In the genomic region with DNA sequence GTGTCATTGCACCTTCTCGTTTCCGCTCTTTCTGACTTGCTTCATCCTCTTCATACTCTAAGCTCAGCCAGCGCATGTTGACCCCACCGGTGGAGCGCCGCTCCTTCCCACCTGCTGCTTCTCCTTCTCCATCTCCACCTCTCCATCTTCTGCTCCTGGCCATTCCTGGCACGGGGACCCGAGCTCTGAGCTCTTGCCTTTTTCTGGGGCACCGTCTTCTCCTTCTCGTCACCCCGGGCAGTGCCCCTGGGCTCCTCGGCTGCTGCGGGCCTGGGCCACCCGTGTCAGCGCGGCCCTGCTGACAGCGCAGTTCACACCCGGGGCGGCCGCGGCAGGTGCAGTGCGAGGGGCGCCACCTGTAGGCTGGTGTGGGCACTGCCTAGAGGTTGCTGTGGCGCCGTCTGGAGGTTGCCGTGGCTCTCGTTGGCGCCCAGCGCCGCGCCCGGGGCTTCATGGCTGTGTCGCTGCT, we compare ENCODE assay signal across 8 cellular contexts. TPM values are rescaled to one million over a fixed set of nuclear protein-coding genes. Genes with fewer than 3 reads are reported as not detected.
DNase-seq lines count a peak whose midpoint lies in the region; ATAC-seq and TF ChIP-seq lines count a peak whose summit lies in the region.
"Not testable (repeated sequence)": the region's sequence is repeated elsewhere in the genome, so short reads cannot be mapped to it uniquely, and the experiment has no call there.
"Had no signal": no experiment of that assay in that cellular context is flagged by ENCODE, and none has a peak within 500 bp of the region (broad histone marks: within the 10 kb centered on the region; RNA-seq: fewer than 3 reads in every experiment).

No MANE protein-coding gene starts in this region.

- intact Hi-C loops in ascending aorta (cut with DNase I); left colon (cut with DNase I, micrococcal nuclease): not testable (repeated sequence)

- H3K27ac ChIP-seq in ascending aorta, result peak overlapping the region in 1 of 2 donors; percentile 5

- TF ChIP-seq CTCF in ascending aorta (IDR thresholded peaks at IDR 0.05), result peak in 1 of 3 experiments; percentile 45

- H3K4me3 ChIP-seq in ascending aorta, result peak overlapping the region in 1 of 2 donors; percentile 47

- DNase-seq in activated CD4-positive, alpha-beta T cell treated with anti-CD3 and anti-CD28 coated beads for 48 hours, result peak; percentile 51
- DNase-seq in ascending aorta (ENCODE audit: low spot score in 2 of 2), result peak; percentile 10 to 64
- peak in 1 of 2 donors; percentile 51 for DNase-seq in left colon
- peak; percentile 59 for DNase-seq in stimulated activated CD4-positive, alpha-beta T cell treated with anti-CD3 and anti-CD28 coated beads, Interleukin-15, amount 100 ng/mL, for 24 hours

- ATAC-seq in GM19023 (IDR thresholded peaks at IDR 0.05; ENCODE audit: unreplicated experiment) (peak; percentile 93), HG02588 (IDR thresholded peaks at IDR 0.05; ENCODE audit: unreplicated experiment) (peak; percentile 97), HG03469 (IDR thresholded peaks at IDR 0.05; ENCODE audit: unreplicated experiment) (peak; percentile 84), left colon (peak; percentile 98)

- not testable (repeated sequence) for H3K9me3 ChIP-seq in ascending aorta

- H3K36me3 ChIP-seq in ascending aorta, result not testable (repeated sequence)

- not testable (repeated sequence) for H3K4me1 ChIP-seq in ascending aorta

- not testable (repeated sequence) for H3K27me3 ChIP-seq in ascending aorta

RNA-seq across cellular contexts. Expression of a gene that starts 1.6 kb away (rescaled TPM):
- total RNA-seq in ascending aorta, result not detected
- 1 to 10 TPM; 3.0 to 4.0 TPM for total RNA-seq in left colon
- total RNA-seq: HT-29 had no signal

RNA-seq across cellular contexts. Expression of a gene that starts 38.8 kb away (rescaled TPM):
- 356 TPM for total RNA-seq in ascending aorta
- 100 to 1,000 TPM; 550 to 645 TPM for total RNA-seq in left colon
